ENCODE assay signal across 19 cellular contexts in the genomic region with DNA sequence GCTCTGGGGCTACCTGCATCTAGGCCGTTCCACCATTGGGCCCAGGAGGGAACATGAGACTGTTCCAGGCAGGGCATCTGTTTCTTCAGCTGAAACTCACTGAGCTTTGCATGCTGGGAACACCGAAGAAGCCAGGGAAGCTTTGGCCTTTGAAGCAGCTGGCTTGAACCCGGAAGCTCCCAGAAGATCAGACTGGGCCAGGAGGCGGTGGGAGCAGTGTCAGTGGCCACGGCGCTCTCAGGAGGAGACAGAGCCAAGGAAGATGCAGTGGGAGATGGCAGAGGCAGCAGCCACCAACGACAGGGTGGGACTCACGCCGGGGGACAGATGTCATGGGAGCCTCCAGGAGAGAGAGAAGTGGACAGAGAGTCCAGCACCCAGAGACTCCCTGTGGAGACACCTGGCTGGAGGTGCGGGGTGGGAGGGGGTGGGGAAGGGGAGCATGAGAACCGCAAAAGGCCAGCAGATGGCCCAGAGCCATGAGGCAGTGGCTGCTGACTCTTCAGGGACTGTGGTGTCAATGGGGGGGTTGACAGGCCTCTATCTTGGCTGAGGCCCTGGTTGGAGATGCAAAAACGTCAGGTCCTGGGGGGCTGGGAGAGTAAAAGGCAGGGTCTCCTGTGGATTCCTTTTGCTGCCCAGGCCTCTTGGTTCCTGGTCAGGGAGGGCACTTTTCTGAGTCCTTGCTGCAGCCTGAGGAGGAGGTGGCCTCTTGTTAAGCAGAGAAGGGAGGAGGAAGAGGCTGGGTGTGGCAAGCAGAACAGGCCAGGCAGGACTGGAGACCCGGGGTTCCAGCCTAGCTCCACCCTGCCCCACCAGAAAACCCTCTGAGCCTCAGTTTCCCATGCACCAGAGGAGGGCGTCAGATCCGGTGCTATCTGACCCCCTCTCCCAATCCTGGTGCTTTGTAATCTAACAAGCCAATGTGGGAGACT. TPM values are rescaled to one million over a fixed set of nuclear protein-coding genes. Genes with fewer than 3 reads are reported as not detected.
DNase-seq lines count a peak whose midpoint lies in the region; ATAC-seq, FAIRE-seq and TF ChIP-seq lines count a peak whose summit lies in the region.
"Had no signal": no experiment of that assay in that cellular context is flagged by ENCODE, and none has a peak within 500 bp of the region (broad histone marks: within the 10 kb centered on the region; RNA-seq: fewer than 3 reads in every experiment).

No MANE protein-coding gene starts in this region.

- H3K4me3 ChIP-seq in K562 (no peak overlapping the region), lower lobe of right lung (no peak overlapping the region), small intestine (ENCODE audit: low read depth in 1 of 2, low read length in 2 of 2) (peak overlapping the region in 1 of 2 donors; percentile 44)
- H3K4me3 ChIP-seq: esophagus squamous epithelium, psoas muscle had no signal

- TF ChIP-seq POLR2A in K562 (conservative IDR thresholded peaks at IDR 0.05), result no peak

- H3K36me3 Mint-ChIP-seq in H9 (ENCODE audit: insufficient read depth in 1 of 3, low read depth in 3 of 3), result no peaks in the 10 kb centered on the region; a peak in 1 of 7 replicates
- H3K36me3 Mint-ChIP-seq: activated naive CD8-positive, alpha-beta T cell treated with anti-CD3 and anti-CD28 coated beads, Interleukin-2, amount 10 ng/mL, durations not matched to agents 7 days and 5 days had no signal

- no peak overlapping the region for H3K18ac ChIP-seq in H9 (ENCODE audit: insufficient read length, low read depth, low read length)

- H3K27me3 Mint-ChIP-seq in H9 (ENCODE audit: low read depth), result peaks cover 3% of the 10 kb centered on the region
- H3K27me3 Mint-ChIP-seq: activated naive CD8-positive, alpha-beta T cell treated with anti-CD3 and anti-CD28 coated beads, Interleukin-2, amount 10 ng/mL, durations not matched to agents 7 days and 5 days; activated T-helper 17 cell treated with anti-CD3 and anti-CD28 coated beads, Interleukin-2, amount 50 U/mL, for 72 hours had no signal

- no peaks in the 10 kb centered on the region for H3K9me1 ChIP-seq in K562 (ENCODE audit: control insufficient read depth, insufficient read depth, low read length)

- H3K9me3 ChIP-seq in H9 (ENCODE audit: control insufficient read depth, low read depth, low read length) (no peaks in the 10 kb centered on the region), K562 (replicated peaks; ENCODE audit: control insufficient read depth, insufficient read depth, low read depth, low read length) (no peaks in the 10 kb centered on the region), lower lobe of right lung (no peaks in the 10 kb centered on the region), small intestine (ENCODE audit: control insufficient read depth, low read depth) (no peaks in the 10 kb centered on the region)
- H3K9me3 ChIP-seq: esophagus squamous epithelium, psoas muscle had no signal

- DNase-seq in H9 (no peak), K562 (ENCODE audit: extremely low read depth in 1 of 4, low spot score in 3 of 4) (no peak), lower lobe of right lung (no peak), small intestine (peak; percentile 79), HTR-8/SVneo (ENCODE audit: insufficient read length, low spot score) (no peak)
- DNase-seq in stimulated activated CD4-positive, alpha-beta T cell treated with anti-CD3 and anti-CD28 coated beads, Interleukin-15, amount 100 ng/mL, for 24 hours, result no peak
- DNase-seq: activated naive CD8-positive, alpha-beta T cell treated with anti-CD3 and anti-CD28 coated beads, Interleukin-2, amount 10 ng/mL, durations not matched to agents 7 days and 5 days; brain microvascular endothelial cell; esophagus squamous epithelium; glutamatergic neuron; NCI-H1930; NK-92 treated with Interleukin-12 subunit alpha and Interleukin-12 subunit beta, amount 100 ng/mL, for 24 hours; psoas muscle had no signal

- TF ChIP-seq RAD21 in K562 (CRISPR knock-in tag; conservative IDR thresholded peaks at IDR 0.05 in 1 of 2, IDR thresholded peaks at IDR 0.05 in 1 of 2), result no peak

- no peak overlapping the region for H2BK120ac ChIP-seq in H9 (ENCODE audit: low read depth, low read length, poor library complexity, severe bottlenecking)

- CTCF ChIA-PET in K562 (lab: Yijun Ruan, JAX; ENCODE audit: low intra/inter-chr PET ratio), result no interaction called here

- 0 out of 3 replicates have a peak, but pooled peaks have one; percentile 11 for ATAC-seq in K562
- peak in 1 of 2 donors; percentile 21 for ATAC-seq in lower lobe of right lung
- no peak for ATAC-seq in HG03442 (IDR thresholded peaks at IDR 0.05; ENCODE audit: unreplicated experiment)
- no peak for ATAC-seq in GM19395 (IDR thresholded peaks at IDR 0.05; ENCODE audit: unreplicated experiment)
- ATAC-seq: activated T-helper 17 cell treated with anti-CD3 and anti-CD28 coated beads, Interleukin-2, amount 50 U/mL, for 72 hours; psoas muscle had no signal

- no peak overlapping the region for H2BK15ac ChIP-seq in H9 (ENCODE audit: low read depth, low read length)

- H3K4me1 ChIP-seq in H9 (ENCODE audit: insufficient read depth, low read length), result no peaks in the 10 kb centered on the region
- H3K4me1 ChIP-seq in K562 (replicated peaks in 1 of 2; ENCODE audit: control insufficient read depth in 2 of 2, insufficient read depth in 2 of 2, low read length in 2 of 2), result peaks cover 11 to 80% of the 10 kb centered on the region in 2 experiments; a peak in 4 of 5 replicates
- H3K4me1 ChIP-seq in lower lobe of right lung, result peaks cover 71% of the 10 kb centered on the region
- peaks cover 0 to 3% of the 10 kb centered on the region in 2 donors for H3K4me1 ChIP-seq in small intestine (ENCODE audit: control insufficient read depth in 2 of 2, insufficient read depth in 1 of 2, low read depth in 1 of 2, low read length in 1 of 2)
- H3K4me1 ChIP-seq: psoas muscle had no signal

- POLR2A ChIA-PET in K562 (lab: Yijun Ruan, JAX), result interaction anchor here (0.6 kb wide), 1 partner anchor 114 kb away, joined by 3 read pairs; no protein-coding TSS in a partner anchor

- no peak overlapping the region for H2AK5ac ChIP-seq in H9 (ENCODE audit: insufficient read length, low read length)

- FAIRE-seq in K562 (lab: Jason Lieb, UNC) (peak; percentile 66), small intestine (lab: Jason Lieb, UNC) (no peak), HTR-8/SVneo (lab: Jason Lieb, UNC) (no peak)

- no peak overlapping the region for H3K27ac Mint-ChIP-seq in H9
- H3K27ac Mint-ChIP-seq: activated naive CD8-positive, alpha-beta T cell treated with anti-CD3 and anti-CD28 coated beads, Interleukin-2, amount 10 ng/mL, durations not matched to agents 7 days and 5 days; activated T-helper 17 cell treated with anti-CD3 and anti-CD28 coated beads, Interleukin-2, amount 50 U/mL, for 72 hours had no signal

- no peak overlapping the region for H3K9ac ChIP-seq in H9 (ENCODE audit: extremely low read depth, insufficient read length, low read length)
- H3K9ac ChIP-seq in K562 (ENCODE audit: insufficient read depth in 1 of 2, low read depth in 2 of 2, low read length in 2 of 2), result peak overlapping the region in 1 of 2 experiments; percentile 81; a peak in 2 of 4 replicates
- H3K9ac ChIP-seq: KMS-11 had no signal

- no peaks in the 10 kb centered on the region for H3K27me3 ChIP-seq in H9 (ENCODE audit: insufficient read depth, low read length)
- H3K27me3 ChIP-seq in K562 (ENCODE audit: control insufficient read depth in 2 of 2, insufficient read depth in 2 of 2, low read length in 2 of 2), result no peaks in the 10 kb centered on the region
- no peaks in the 10 kb centered on the region for H3K27me3 ChIP-seq in lower lobe of right lung (ENCODE audit: low read depth)
- no peaks in the 10 kb centered on the region for H3K27me3 ChIP-seq in small intestine (ENCODE audit: control insufficient read depth in 2 of 2, insufficient read depth in 2 of 2, low read length in 2 of 2)
- H3K27me3 ChIP-seq: brain microvascular endothelial cell, esophagus squamous epithelium had no signal

- no peak overlapping the region for H2BK5ac ChIP-seq in H9 (ENCODE audit: insufficient read length, low read length)

- H3K14ac ChIP-seq in H9 (ENCODE audit: insufficient read depth, low read length), result 0 out of 2 replicates have a peak overlapping the region, but pooled peaks have one; percentile 7

- H2BK20ac ChIP-seq in H9 (ENCODE audit: low read depth, low read length, poor library complexity, severe bottlenecking), result no peak overlapping the region

- no CpG with 5 or more reads among the region's 15 CpGs for WGBS in H9 (ENCODE audit: extremely low coverage, insufficient read length, low lambda C conversion rate)
- WGBS in K562 (ENCODE audit: insufficient coverage, low coverage, missing lambda C conversion rate), result 71% methylated on average over 12 of the region's 15 CpGs
- 29 to 71% (median 32%) methylated on average over 15 of the region's 15 CpGs for WGBS in small intestine, 3 donors

- H3K79me1 ChIP-seq in H9 (ENCODE audit: insufficient read depth, low read depth, low read length, poor library complexity, severe bottlenecking), result no peaks in the 10 kb centered on the region

- H3T11ph ChIP-seq in H9 (ENCODE audit: low read length), result no peak overlapping the region

- no peak overlapping the region for H2BK12ac ChIP-seq in H9 (ENCODE audit: insufficient read length, low read depth, low read length)

- no peak overlapping the region for H3K4me2 ChIP-seq in H9 (ENCODE audit: insufficient read depth, insufficient read length, low read length)
- peak overlapping the region; percentile 21; the same call in 1 of the 2 replicates for H3K4me2 ChIP-seq in K562 (ENCODE audit: insufficient read depth, low read length)
- H3K4me2 ChIP-seq: KMS-11 had no signal

- BruUV-seq in K562 (replicated peaks; lab: Mats Ljungman, UMichigan), result no TSS peak

- no peaks in the 10 kb centered on the region for H4K20me1 ChIP-seq in H9 (ENCODE audit: control insufficient read depth, insufficient read depth, insufficient read length)
- H4K20me1 ChIP-seq in K562 (replicated peaks; ENCODE audit: control insufficient read depth, insufficient read depth, low read length), result no peaks in the 10 kb centered on the region; the same call in 1 of the 2 replicates

- H3K36me3 ChIP-seq in K562 (ENCODE audit: control insufficient read depth, insufficient read depth, low read length), result no peaks in the 10 kb centered on the region
- H3K36me3 ChIP-seq in lower lobe of right lung, result no peaks in the 10 kb centered on the region
- H3K36me3 ChIP-seq in small intestine (ENCODE audit: control insufficient read depth in 2 of 2, insufficient read depth in 2 of 2, low read length in 2 of 2), result no peaks in the 10 kb centered on the region
- H3K36me3 ChIP-seq: brain microvascular endothelial cell, esophagus squamous epithelium had no signal

- intact Hi-C loops in K562 (cut with micrococcal nuclease) (no loop called here), lower lobe of right lung (cut with DNase I) (no loop called here)

- H3K56ac ChIP-seq in H9 (ENCODE audit: insufficient read length, low read depth, low read length), result no peak overlapping the region

- no peak overlapping the region for H3K4me3 Mint-ChIP-seq in H9
- H3K4me3 Mint-ChIP-seq: activated naive CD8-positive, alpha-beta T cell treated with anti-CD3 and anti-CD28 coated beads, Interleukin-2, amount 10 ng/mL, durations not matched to agents 7 days and 5 days; activated T-helper 17 cell treated with anti-CD3 and anti-CD28 coated beads, Interleukin-2, amount 50 U/mL, for 72 hours had no signal

- no peaks in the 10 kb centered on the region for H3K23me2 ChIP-seq in H9 (ENCODE audit: insufficient read length, low read depth, low read length, poor library complexity, severe bottlenecking)

- H3K27ac ChIP-seq in H9 (ENCODE audit: insufficient read length, low read depth, low read length), result no peak overlapping the region
- no peak overlapping the region for H3K27ac ChIP-seq in K562 (ENCODE audit: extremely low read depth, low read depth, low read length)
- peak overlapping the region; percentile 62 for H3K27ac ChIP-seq in lower lobe of right lung
- H3K27ac ChIP-seq in small intestine (ENCODE audit: low read depth in 1 of 2, low read length in 1 of 2), result peak overlapping the region; percentile 36 to 56
- H3K27ac ChIP-seq: brain microvascular endothelial cell, KMS-11, psoas muscle had no signal

- H3K9me3 Mint-ChIP-seq in H9, result no peaks in the 10 kb centered on the region
- H3K9me3 Mint-ChIP-seq: activated naive CD8-positive, alpha-beta T cell treated with anti-CD3 and anti-CD28 coated beads, Interleukin-2, amount 10 ng/mL, durations not matched to agents 7 days and 5 days; activated T-helper 17 cell treated with anti-CD3 and anti-CD28 coated beads, Interleukin-2, amount 50 U/mL, for 72 hours had no signal

- no peaks in the 10 kb centered on the region for H3K79me2 ChIP-seq in H9 (ENCODE audit: insufficient read depth, low read length)
- no peaks in the 10 kb centered on the region for H3K79me2 ChIP-seq in K562 (ENCODE audit: control insufficient read depth, insufficient read depth, low read length)

- TF ChIP-seq EP300 in K562 (IDR thresholded peaks at IDR 0.05; ENCODE audit: low read length), result no peak

- no peak overlapping the region for H4K5ac ChIP-seq in H9 (ENCODE audit: insufficient read length, low read depth, low read length)

- H2AFZ ChIP-seq in H9 (ENCODE audit: low read length) (no peak overlapping the region), K562 (ENCODE audit: low read depth, low read length) (no peak overlapping the region)

- peaks cover 2 to 10% of the 10 kb centered on the region in 2 experiments; a peak in 3 of 4 replicates for H3K4me1 Mint-ChIP-seq in H9
- H3K4me1 Mint-ChIP-seq: activated T-helper 17 cell treated with anti-CD3 and anti-CD28 coated beads, Interleukin-2, amount 50 U/mL, for 72 hours had no signal

- no peak overlapping the region for H4K8ac ChIP-seq in H9 (replicated peaks; ENCODE audit: insufficient read length, low read depth, low read length)

- in situ Hi-C loops in K562 (cut with MboI), result no loop called here

- TF ChIP-seq CTCF in H9 (conservative IDR thresholded peaks at IDR 0.05) (no peak), K562 (IDR thresholded peaks at IDR 0.05 in 2 of 3, conservative IDR thresholded peaks at IDR 0.05 in 1 of 3; ENCODE audit: insufficient read depth in 2 of 3, low read depth in 1 of 3, low read length in 3 of 3) (no peak), lower lobe of right lung (IDR thresholded peaks at IDR 0.05) (no peak)

- H3K23ac ChIP-seq in H9 (ENCODE audit: insufficient read length, low read depth, low read length), result no peak overlapping the region

- H3K4ac ChIP-seq in H9 (ENCODE audit: low read depth, low read length), result no peak overlapping the region

- H4K91ac ChIP-seq in H9 (ENCODE audit: insufficient read length, low read depth, low read length), result no peak overlapping the region

RNA-seq across cellular contexts. Expression of gene AQP1, which starts 6.3 kb away (rescaled TPM):
- total RNA-seq in H9 (2021), result 0.15 TPM in 1 of 2 replicates, not detected in the other
- total RNA-seq in K562 (2011; cell fraction: chromatin; rRNA removed; ENCODE audit: low replicate concordance), result 3.5 and 8.8 TPM in 2 replicates
- 9.5 and 9.6 TPM in 2 replicates for total RNA-seq in K562 (2011; cell fraction: nucleolus; rRNA removed)
- 8.4 and 15.0 TPM in 2 replicates for total RNA-seq in K562 (2011; cell fraction: nucleoplasm; rRNA removed)
- total RNA-seq in K562 (2014; rRNA removed), result 3.1 and 9.0 TPM in 2 replicates
- total RNA-seq in K562 (2014; rRNA removed; fragmentation: Illumina TruSeq; extraction: Trizol), result 2.8 and 4.1 TPM in 2 replicates
- 3.6 and 4.2 TPM in 2 replicates for total RNA-seq in K562 (2015; rRNA removed; fragmentation: Illumina TruSeq; extraction: Trizol)
- 6.7 and 6.9 TPM in 2 replicates for total RNA-seq in K562 (2021)
- polyA plus RNA-seq in K562 (2011; rRNA removed), result 8.7 and 12.6 TPM in 2 replicates
- polyA plus RNA-seq in K562 (2011; cell fraction: cytosol; rRNA removed), result 8.5 and 20.6 TPM in 2 replicates
- 12.3 and 20.4 TPM in 2 replicates for polyA plus RNA-seq in K562 (2011; cell fraction: nucleus; rRNA removed)
- polyA plus RNA-seq in K562 (2012), result 3.2 and 4.3 TPM in 2 replicates
- polyA plus RNA-seq in K562 (2014; fragmentation: Illumina TruSeq; extraction: Trizol), result 7.8 and 8.6 TPM in 2 replicates
- under 1 TPM; 0.18 to 0.45 TPM for polyA plus RNA-seq in K562 (2014; fragmentation: Nextera tagmentation; extraction: Ambion mirVana)
- polyA plus RNA-seq in K562 (2014; rRNA removed), result 5.4 and 6.7 TPM in 2 replicates
- 6.1 and 10.7 TPM in 2 replicates for polyA minus RNA-seq in K562 (2011; rRNA and poly(A)+ RNA removed)
- 3.5 and 6.3 TPM in 2 replicates for polyA minus RNA-seq in K562 (2011; cell fraction: cytosol; rRNA and poly(A)+ RNA removed)
- 2.7 and 2.8 TPM in 2 replicates for polyA minus RNA-seq in K562 (2011; cell fraction: nucleus; rRNA and poly(A)+ RNA removed)
- 826 TPM for total RNA-seq in lower lobe of right lung
- polyA plus RNA-seq in small intestine, result 100 to 1,000 TPM in 1 of 3 donors, 10 to 100 TPM in 2; 17.8 to 175 (median 19.9) TPM

RNA-seq across cellular contexts. Expression of gene GHRHR, which starts 58.4 kb away (rescaled TPM):
- total RNA-seq in H9 (2021) (5.9 and 7.4 TPM in 2 replicates), K562 (2014; rRNA removed) (0.61 TPM in 1 of 2 replicates, not detected in the other), K562 (2014; rRNA removed; fragmentation: Illumina TruSeq; extraction: Trizol) (not detected in 2 replicates), K562 (2015; rRNA removed; fragmentation: Illumina TruSeq; extraction: Trizol) (not detected in 2 replicates), K562 (2021) (not detected in 2 replicates), lower lobe of right lung (not detected)
- not detected in 2 replicates for total RNA-seq in K562 (2011; cell fraction: chromatin; rRNA removed; ENCODE audit: low replicate concordance)
- not detected in 2 replicates for total RNA-seq in K562 (2011; cell fraction: nucleolus; rRNA removed)
- total RNA-seq in K562 (2011; cell fraction: nucleoplasm; rRNA removed), result not detected in 2 replicates
- polyA plus RNA-seq in K562 (2011; rRNA removed) (not detected in 2 replicates), K562 (2014; fragmentation: Illumina TruSeq; extraction: Trizol) (not detected in 2 replicates), K562 (2014; fragmentation: Nextera tagmentation; extraction: Ambion mirVana) (not detected), K562 (2014; rRNA removed) (not detected in 2 replicates), small intestine (under 1 TPM in 1 of 3 donors, not detected in 2; 0.07 TPM)
- not detected in 2 replicates for polyA plus RNA-seq in K562 (2011; cell fraction: cytosol; rRNA removed)
- polyA plus RNA-seq in K562 (2011; cell fraction: nucleus; rRNA removed), result 0.25 TPM in 1 of 2 replicates, not detected in the other
- polyA plus RNA-seq in K562 (2012), result not detected in 2 replicates
- polyA minus RNA-seq in K562 (2011; rRNA and poly(A)+ RNA removed), result not detected in 2 replicates
- polyA minus RNA-seq in K562 (2011; cell fraction: cytosol; rRNA and poly(A)+ RNA removed), result not detected in 2 replicates
- not detected in 2 replicates for polyA minus RNA-seq in K562 (2011; cell fraction: nucleus; rRNA and poly(A)+ RNA removed)
- total RNA-seq: activated naive CD8-positive, alpha-beta T cell treated with anti-CD3 and anti-CD28 coated beads, Interleukin-2, amount 10 ng/mL, durations not matched to agents 7 days and 5 days; activated T-helper 17 cell treated with anti-CD3 and anti-CD28 coated beads, Interleukin-2, amount 50 U/mL, for 72 hours; esophagus squamous epithelium; lung microvascular endothelial cell; psoas muscle had no signal
- polyA plus RNA-seq: neural cell had no signal

Comparison
In these comparisons a context has a peak if more than half of its experiments do, and no peak if none do; other contexts are left out.
1. H3K27ac ChIP-seq: peak in lower lobe of right lung (single experiment) and small intestine (2 of 2); none in H9 (single experiment) and K562 (single experiment).
2. RNA of gene AQP1, which starts 6.3 kb away (total RNA-seq): 826 TPM in lower lobe of right lung (single experiment); 2.8 to 15.0 TPM in K562 and 0.15 TPM in H9; every median in the first group is over 10 times any median in the second.